ENCODE assay signal across 8 cellular contexts in genomic region chr12:101939856-101940265, GRCh38.
DNase-seq lines count a peak whose midpoint lies in the region; ATAC-seq and TF ChIP-seq lines count a peak whose summit lies in the region.

No MANE protein-coding gene starts in this region.

- CTCF ChIA-PET in A673 (lab: Charles Lee), result interaction anchor here (0.8 to 1.1 kb wide), 3 partner anchors 800 to 877 kb away, joined by 3 to 6 read pairs (median 3); no protein-coding TSS in a partner anchor

- no peaks in the 10 kb centered on the region for H4K20me1 ChIP-seq in hepatocyte (ENCODE audit: insufficient read depth, poor library complexity, severe bottlenecking)

- H3K4me1 ChIP-seq in A673 (ENCODE audit: insufficient read depth, low read length, poor library complexity, severe bottlenecking), result peaks cover 29% of the 10 kb centered on the region
- peaks cover 23% of the 10 kb centered on the region for H3K4me1 ChIP-seq in hepatocyte (ENCODE audit: insufficient read depth)

- peak; percentile 90 for TF ChIP-seq CTCF in A673 (conservative IDR thresholded peaks at IDR 0.05; ENCODE audit: low read depth, low read length)
- TF ChIP-seq CTCF in GM13977 (IDR thresholded peaks at IDR 0.05; ENCODE audit: extremely low read depth, insufficient read depth, missing control alignments), result peak; percentile 80
- TF ChIP-seq CTCF in hepatocyte (IDR thresholded peaks at IDR 0.05; ENCODE audit: poor library complexity), result peak; percentile 84

- no peaks in the 10 kb centered on the region for H3K9me2 ChIP-seq in hepatocyte (replicated peaks; ENCODE audit: insufficient read depth)

- no peaks in the 10 kb centered on the region for H3K27me3 ChIP-seq in A673 (replicated peaks; ENCODE audit: insufficient read depth, low read depth, low read length, poor library complexity)
- H3K27me3 ChIP-seq in hepatocyte, result no peaks in the 10 kb centered on the region

- ATAC-seq in GM19324 (IDR thresholded peaks at IDR 0.05; ENCODE audit: low FRiP score, unreplicated experiment), result no peak

- intact Hi-C loops in A673 (cut with micrococcal nuclease; ENCODE audit: unreplicated experiment), result loop anchor here (2.0 to 5.0 kb wide), 7 partner anchors 168 to 939 kb away; partner anchors contain the start of gene IGF1

- H3K36me3 ChIP-seq in A673 (ENCODE audit: insufficient read depth, low read length, poor library complexity, severe bottlenecking) (no peaks in the 10 kb centered on the region), hepatocyte (replicated peaks; ENCODE audit: insufficient read depth, low read depth) (no peaks in the 10 kb centered on the region)

- H3K27ac ChIP-seq in A673 (ENCODE audit: low read depth, low read length, poor library complexity, severe bottlenecking) (no peak overlapping the region), hepatocyte (peak overlapping the region; percentile 60), skin epidermis (peak overlapping the region in 11 of 21 experiments; percentile 1 to 76 (median 26))

- no peaks in the 10 kb centered on the region for H3K9me3 ChIP-seq in A673 (ENCODE audit: low read depth, low read length, poor library complexity, severe bottlenecking)
- no peaks in the 10 kb centered on the region for H3K9me3 ChIP-seq in hepatocyte (ENCODE audit: low read depth)

- in situ Hi-C loops in GM13977 (cut with MboI; ENCODE audit: low pct_unique_long_range_greater_than_20kb, low sequenced_read_pairs, unreplicated experiment), result loop anchor here (10.0 to 25.0 kb wide), 2 partner anchors 545 to 797 kb away; partner anchors contain the start of gene IGF1

- WGBS in hepatocyte (ENCODE audit: low lambda C conversion rate, missing lambda C conversion rate), result 10% methylated on average over 3 of the region's 3 CpGs

- peak overlapping the region; percentile 27 for H2AFZ ChIP-seq in hepatocyte

- H3K79me2 ChIP-seq in hepatocyte, result no peaks in the 10 kb centered on the region

- H3K4me3 ChIP-seq in A673 (ENCODE audit: low read depth, low read length, poor library complexity, severe bottlenecking), result no peak overlapping the region
- H3K4me3 ChIP-seq in hepatocyte, result no peak overlapping the region
- H3K4me3 ChIP-seq in skin epidermis, result no peak overlapping the region

- POLR2A ChIA-PET in A673 (lab: Charles Lee; ENCODE audit: low non-redundant PET), result no interaction called here

- no TSS peak for BruUV-seq in A673 (replicated peaks; lab: Mats Ljungman, UMichigan)

- peak overlapping the region; percentile 36 for H3K4me2 ChIP-seq in hepatocyte

- DNase-seq in A673 (ENCODE audit: low spot score) (peak; percentile 87), GM13977 (ENCODE audit: low spot score) (no peak), MV-4-11 (lab: John Stamatoyannopoulos, UW) (peak; percentile 64), SKM-1 treated with dmso at 0.1 percent for 144 hours (lab: John Stamatoyannopoulos, UW; ENCODE audit: unreplicated experiment) (peak; percentile 50), anterior cingulate cortex (lab: John Stamatoyannopoulos, UW) (peak in 33 of 58 donors; percentile 0 to 42 (median 5)), hepatocyte (ENCODE audit: low spot score) (peak; percentile 87)
